8 cellular contexts compared by ENCODE assay signal in genomic region chr1:35120458-35121133, GRCh38. TPM values are rescaled to one million over a fixed set of nuclear protein-coding genes. Genes with fewer than 3 reads are reported as not detected.
DNase-seq lines count a peak whose midpoint lies in the region; ATAC-seq and TF ChIP-seq lines count a peak whose summit lies in the region.

No MANE protein-coding gene starts in this region.

- no peaks in the 10 kb centered on the region for H3K9me3 ChIP-seq in Panc1 (ENCODE audit: control insufficient read depth, insufficient read depth, low read depth, low read length)
- H3K9me3 ChIP-seq in esophagus muscularis mucosa: peaks cover 0 to under 1% (median under 1%) of the 10 kb centered on the region in 4 donors
- no peaks in the 10 kb centered on the region for H3K9me3 ChIP-seq in psoas muscle

- TF ChIP-seq CTCF in Panc1 (IDR thresholded peaks at IDR 0.05) (no peak), esophagus muscularis mucosa (IDR thresholded peaks at IDR 0.05) (no peak), psoas muscle (IDR thresholded peaks at IDR 0.05) (no peak)

- intact Hi-C loops in Panc1 (cut with micrococcal nuclease; ENCODE audit: unreplicated experiment) (no loop called here), esophagus muscularis mucosa (cut with DNase I) (no loop called here), psoas muscle (cut with DNase I) (no loop called here), posterior vena cava (cut with DNase I) (no loop called here)

- H3K36me3 ChIP-seq in Panc1 (ENCODE audit: control insufficient read depth, insufficient read depth, low read length) (no peaks in the 10 kb centered on the region), esophagus muscularis mucosa (peaks cover 0 to 15% (median 0%) of the 10 kb centered on the region in 4 donors), psoas muscle (ENCODE audit: insufficient read depth in 1 of 2, low read depth in 1 of 2) (no peaks in the 10 kb centered on the region)

- in situ Hi-C loops in Panc1 (cut with HindIII; ENCODE audit: low pct_unique_long_range_greater_than_20kb, low sequenced_read_pairs): no loop called here

- CTCF ChIA-PET in Panc1 (lab: Charles Lee): no interaction called here

- no peaks in the 10 kb centered on the region for H3K4me1 ChIP-seq in Panc1 (ENCODE audit: control insufficient read depth, insufficient read depth, low read length)
- peaks cover 3 to 11% (median 9%) of the 10 kb centered on the region in 4 donors for H3K4me1 ChIP-seq in esophagus muscularis mucosa
- H3K4me1 ChIP-seq in psoas muscle: no peaks in the 10 kb centered on the region

- BruUV-seq in Panc1 (replicated peaks; lab: Mats Ljungman, UMichigan): no TSS peak

- H3K4me3 ChIP-seq in Panc1 (ENCODE audit: low read depth in 2 of 2, low read length in 2 of 2): peak overlapping the region; percentile 39 to 58
- H3K4me3 ChIP-seq in esophagus muscularis mucosa: peak overlapping the region; percentile 44 to 60 (median 49)
- peak overlapping the region; percentile 51 for H3K4me3 ChIP-seq in psoas muscle

- no peak for TF ChIP-seq POLR2A in esophagus muscularis mucosa (IDR thresholded peaks at IDR 0.05; ENCODE audit: low read depth)

- peak overlapping the region; percentile 55; the same call in 1 of the 2 replicates for H3K27ac ChIP-seq in Panc1 (ENCODE audit: low read length)
- H3K27ac ChIP-seq in esophagus muscularis mucosa (replicated peaks in 1 of 4): peak overlapping the region in 3 of 4 donors; percentile 22 to 47 (median 28)
- no peak overlapping the region for H3K27ac ChIP-seq in psoas muscle

- ATAC-seq in Panc1 (peak; percentile 89), psoas muscle (no peak)

- WGBS in esophagus muscularis mucosa: 46% methylated on average over 12 of the region's 36 CpGs
- 20 to 24% (median 21%) methylated on average over 34 to 36 of the region's 36 CpGs for WGBS in psoas muscle, 3 donors

- peak; percentile 10 for DNase-seq in ELR (ENCODE audit: low read depth)
- DNase-seq in Panc1 (ENCODE audit: low read depth, low spot score): no peak
- DNase-seq in esophagus muscularis mucosa (ENCODE audit: extremely low spot score): peak; percentile 92
- no peak for DNase-seq in psoas muscle
- no peak for DNase-seq in cerebellar cortex (ENCODE audit: low spot score)
- DNase-seq in posterior vena cava (ENCODE audit: low spot score): no peak
- DNase-seq in SKM-1 treated with dmso at 0.1 percent for 144 hours (lab: John Stamatoyannopoulos, UW; ENCODE audit: unreplicated experiment): no peak
- no peak for DNase-seq in A172 (ENCODE audit: low spot score)

- no peaks in the 10 kb centered on the region for H3K27me3 ChIP-seq in Panc1 (ENCODE audit: control insufficient read depth, insufficient read depth, low read length)
- no peaks in the 10 kb centered on the region for H3K27me3 ChIP-seq in esophagus muscularis mucosa
- peaks cover 0 to 11% (median 0%) of the 10 kb centered on the region in 3 donors for H3K27me3 ChIP-seq in psoas muscle (ENCODE audit: insufficient read depth in 3 of 3, low read length in 2 of 3)

- POLR2A ChIA-PET in Panc1 (lab: Charles Lee): interaction anchor here (0.5 to 0.7 kb wide), 3 partner anchors 13 to 286 kb away, joined by 3 to 8 read pairs (median 8); no protein-coding TSS in a partner anchor

- no peak for TF ChIP-seq EP300 in esophagus muscularis mucosa (IDR thresholded peaks at IDR 0.05)

RNA-seq across cellular contexts. Expression of gene ZMYM1, which starts 41.4 kb away (rescaled TPM):
- total RNA-seq in Panc1 (2021; ENCODE audit: unreplicated experiment) (39.1 TPM), esophagus muscularis mucosa (10 to 100 TPM in 3 of 4 donors, 1 to 10 TPM in 1; 7.3 to 19.1 (median 14.5) TPM), psoas muscle (1 to 10 TPM; 3.0 to 5.2 (median 3.3) TPM), posterior vena cava (10 to 100 TPM; 12.8 to 14.4 TPM)
- 6.0 TPM for polyA plus RNA-seq in Panc1 (2012; ENCODE audit: insufficient read length)
- 1 to 10 TPM in 2 of 3 donors, under 1 TPM in 1; 0.90 to 4.3 (median 1.5) TPM for polyA plus RNA-seq in psoas muscle
- 12.4 and 13.5 TPM in 2 replicates for total RNA-seq in A172 (2014; rRNA removed; shearing (Covaris generic))

Comparison
In these comparisons a context has a peak if more than half of its experiments do, and no peak if none do; other contexts are left out.
1. DNase-seq: peak in ELR (single experiment) and esophagus muscularis mucosa (single experiment); none in Panc1 (single experiment), psoas muscle (0 of 2), cerebellar cortex (single experiment), posterior vena cava (single experiment), SKM-1 treated with dmso at 0.1 percent for 144 hours (single experiment) and A172 (single experiment).
2. Peak in every context shown above with its lines, with median percentiles within 50 percentile points of each other: H3K4me3 ChIP-seq.